ENCODE assay signal across 14 cellular contexts in genomic region chr2:206526416-206526815, GRCh38.
DNase-seq lines count a peak whose midpoint lies in the region; ATAC-seq and TF ChIP-seq lines count a peak whose summit lies in the region.
"Had no signal": no experiment of that assay in that cellular context is flagged by ENCODE, and none has a peak within 500 bp of the region (broad histone marks: within the 10 kb centered on the region; RNA-seq: fewer than 3 reads in every experiment).

No MANE protein-coding gene starts in this region.

- H3K4me2 ChIP-seq in osteoblast (ENCODE audit: insufficient read depth, low read length): no peak overlapping the region

- H3K27ac ChIP-seq in osteoblast (ENCODE audit: low read depth, low read length): no peak overlapping the region
- H3K27ac ChIP-seq: C4-2B, HL-60 had no signal

- H3K4me1 ChIP-seq in osteoblast (ENCODE audit: insufficient read depth, low read length): no peaks in the 10 kb centered on the region
- H3K4me1 ChIP-seq: BE2C had no signal

- no peaks in the 10 kb centered on the region for H3K36me3 Mint-ChIP-seq in stimulated activated memory B cell treated with anti-CD40 and anti-IgM and Interleukin-4, amounts not matched to agents 10 μg/mL and 1 μg/mL and 100 μg/mL, for 72 hours
- H3K36me3 Mint-ChIP-seq: CD4-positive, alpha-beta memory T cell had no signal

- H3K27me3 ChIP-seq in osteoblast (ENCODE audit: insufficient read depth, low read length): no peaks in the 10 kb centered on the region
- H3K27me3 ChIP-seq: BE2C had no signal

- no peaks in the 10 kb centered on the region for H3K27me3 Mint-ChIP-seq in stimulated activated memory B cell treated with anti-CD40 and anti-IgM and Interleukin-4, amounts not matched to agents 10 μg/mL and 1 μg/mL and 100 μg/mL, for 72 hours
- peaks cover 15% of the 10 kb centered on the region for H3K27me3 Mint-ChIP-seq in stimulated activated naive CD8-positive, alpha-beta T cell treated with anti-CD3 and anti-CD28 coated beads, Interleukin-15, amount 100 ng/mL, for 72 hours

- H3K4me3 ChIP-seq in osteoblast (ENCODE audit: insufficient read depth, low read length): no peak overlapping the region
- H3K4me3 ChIP-seq: HAP-1 had no signal

- H3K36me3 ChIP-seq in osteoblast (ENCODE audit: insufficient read depth, low read length): no peaks in the 10 kb centered on the region
- H3K36me3 ChIP-seq: BE2C, HAP-1 had no signal

- no peaks in the 10 kb centered on the region for H3K4me1 Mint-ChIP-seq in stimulated activated memory B cell treated with anti-CD40 and anti-IgM and Interleukin-4, amounts not matched to agents 10 μg/mL and 1 μg/mL and 100 μg/mL, for 72 hours
- H3K4me1 Mint-ChIP-seq in stimulated activated naive CD8-positive, alpha-beta T cell treated with anti-CD3 and anti-CD28 coated beads, Interleukin-15, amount 100 ng/mL, for 72 hours: peaks cover 14% of the 10 kb centered on the region

- ATAC-seq in stimulated activated memory B cell treated with anti-CD40 and anti-IgM and Interleukin-4, amounts not matched to agents 10 μg/mL and 1 μg/mL and 100 μg/mL, for 72 hours: peak; percentile 25
- no peak for ATAC-seq in omental fat pad (ENCODE audit: low FRiP score)
- no peak for ATAC-seq in stimulated activated naive CD8-positive, alpha-beta T cell treated with anti-CD3 and anti-CD28 coated beads, Interleukin-15, amount 100 ng/mL, for 72 hours

- no peaks in the 10 kb centered on the region for H3K79me2 ChIP-seq in osteoblast (ENCODE audit: insufficient read depth, low read length)

- TF ChIP-seq CTCF in omental fat pad (IDR thresholded peaks at IDR 0.05): no peak
- no peak for TF ChIP-seq CTCF in osteoblast (IDR thresholded peaks at IDR 0.05; ENCODE audit: extremely low read depth, low read depth, low read length)

- no peak overlapping the region for H3K27ac Mint-ChIP-seq in stimulated activated memory B cell treated with anti-CD40 and anti-IgM and Interleukin-4, amounts not matched to agents 10 μg/mL and 1 μg/mL and 100 μg/mL, for 72 hours
- no peak overlapping the region for H3K27ac Mint-ChIP-seq in stimulated activated naive CD8-positive, alpha-beta T cell treated with anti-CD3 and anti-CD28 coated beads, Interleukin-15, amount 100 ng/mL, for 72 hours

- peak; percentile 37 for DNase-seq in NCI-H82 (lab: John Stamatoyannopoulos, UW)
- DNase-seq in NCI-H82 treated with DMSO at 0.1 percent for 48 hours (lab: John Stamatoyannopoulos, UW; ENCODE audit: unreplicated experiment): no peak
- peak; percentile 20 for DNase-seq in NCI-H69 (lab: John Stamatoyannopoulos, UW)
- peak; percentile 71 for DNase-seq in cerebellum (ENCODE audit: low spot score)
- no peak for DNase-seq in omental fat pad (ENCODE audit: low spot score)
- DNase-seq in stimulated activated naive CD8-positive, alpha-beta T cell treated with anti-CD3 and anti-CD28 coated beads, Interleukin-15, amount 100 ng/mL, for 72 hours: no peak
- no peak for DNase-seq in osteoblast (ENCODE audit: insufficient read length, low spot score, missing footprints)
- DNase-seq: BE2C; CD4-positive, alpha-beta memory T cell; DMS53 had no signal

- no peaks in the 10 kb centered on the region for H4K20me1 ChIP-seq in osteoblast (ENCODE audit: insufficient read depth, low read length)

- no peak overlapping the region for H3K4me3 Mint-ChIP-seq in stimulated activated memory B cell treated with anti-CD40 and anti-IgM and Interleukin-4, amounts not matched to agents 10 μg/mL and 1 μg/mL and 100 μg/mL, for 72 hours
- H3K4me3 Mint-ChIP-seq in stimulated activated naive CD8-positive, alpha-beta T cell treated with anti-CD3 and anti-CD28 coated beads, Interleukin-15, amount 100 ng/mL, for 72 hours: no peak overlapping the region
- H3K4me3 Mint-ChIP-seq: CD4-positive, alpha-beta memory T cell had no signal

- no peak overlapping the region for H2AFZ ChIP-seq in osteoblast (ENCODE audit: low read length)

- H3K9me3 ChIP-seq in osteoblast (ENCODE audit: low read depth, low read length): no peaks in the 10 kb centered on the region
- H3K9me3 ChIP-seq: BE2C, HAP-1 had no signal

- H3K9me3 Mint-ChIP-seq in stimulated activated memory B cell treated with anti-CD40 and anti-IgM and Interleukin-4, amounts not matched to agents 10 μg/mL and 1 μg/mL and 100 μg/mL, for 72 hours: no peaks in the 10 kb centered on the region
- no peaks in the 10 kb centered on the region for H3K9me3 Mint-ChIP-seq in stimulated activated naive CD8-positive, alpha-beta T cell treated with anti-CD3 and anti-CD28 coated beads, Interleukin-15, amount 100 ng/mL, for 72 hours

Comparison
In these comparisons a context has a peak if more than half of its experiments do, and no peak if none do; other contexts are left out.
1. DNase-seq: peak in NCI-H82 (single experiment), NCI-H69 (single experiment) and cerebellum (single experiment); none in NCI-H82 treated with DMSO at 0.1 percent for 48 hours (single experiment), omental fat pad (single experiment), stimulated activated naive CD8-positive, alpha-beta T cell treated with anti-CD3 and anti-CD28 coated beads, Interleukin-15, amount 100 ng/mL, for 72 hours (0 of 2) and osteoblast (single experiment).